ENCODE assay signal across 1 cellular context in genomic region chr20:22411568-22412450, GRCh38.
A peak's percentile ranks its signal among the peaks of the same experiment; 100 is the strongest.
TF ChIP-seq lines count a peak whose summit lies in the region.

No MANE protein-coding gene starts in this region.

TF ChIP-seq in HepG2, 621 proteins besides CTCF, POLR2A, EP300 and RAD21 (continued from another document and continues in another):
- TF ChIP-seq PATZ1 (CRISPR knock-in tag; IDR thresholded peaks at IDR 0.05) (peak; percentile 61; the same call in 1 of the 2 replicates), PHB2 (IDR thresholded peaks at IDR 0.05; ENCODE audit: partially characterized antibody) (no peak), ZZZ3 (CRISPR knock-in tag; IDR thresholded peaks at IDR 0.05; ENCODE audit: borderline replicate concordance) (peak; percentile 84; the same call in 1 of the 2 replicates), GZF1 (CRISPR knock-in tag; IDR thresholded peaks at IDR 0.05) (no peak), REL (CRISPR knock-in tag; conservative IDR thresholded peaks at IDR 0.05) (no peak), ZNF687 (CRISPR knock-in tag; IDR thresholded peaks at IDR 0.05) (no peak), ZNF558 (CRISPR knock-in tag; IDR thresholded peaks at IDR 0.05; ENCODE audit: borderline replicate concordance) (no peak), SAP130 (CRISPR knock-in tag; IDR thresholded peaks at IDR 0.05; ENCODE audit: low read depth) (peak; percentile 73), NAIF1 (CRISPR knock-in tag; IDR thresholded peaks at IDR 0.05; ENCODE audit: borderline replicate concordance) (0 out of 2 replicates have a peak, but pooled peaks have one; percentile 32), ZNF737 (CRISPR knock-in tag; IDR thresholded peaks at IDR 0.05; ENCODE audit: borderline replicate concordance) (no peak), FOXJ3 (CRISPR knock-in tag; IDR thresholded peaks at IDR 0.05; ENCODE audit: borderline replicate concordance) (peak; percentile 63; the same call in 1 of the 2 replicates), BATF2 (CRISPR knock-in tag; IDR thresholded peaks at IDR 0.05) (no peak), ZNF773 (CRISPR knock-in tag; IDR thresholded peaks at IDR 0.05; ENCODE audit: borderline replicate concordance) (no peak), POGZ (CRISPR knock-in tag; IDR thresholded peaks at IDR 0.05) (no peak; the same call in 1 of the 2 replicates), MED13 (CRISPR knock-in tag; IDR thresholded peaks at IDR 0.05) (no peak), KLF9 (CRISPR knock-in tag; IDR thresholded peaks at IDR 0.05; ENCODE audit: low read depth) (no peak), ZNF850 (CRISPR knock-in tag; conservative IDR thresholded peaks at IDR 0.05) (no peak), ZNF543 (CRISPR knock-in tag; IDR thresholded peaks at IDR 0.05) (peak; percentile 82; the same call in 1 of the 2 replicates), ZNF331 (CRISPR knock-in tag; IDR thresholded peaks at IDR 0.05) (no peak; the same call in none of the 2 replicates), NRL (CRISPR knock-in tag; IDR thresholded peaks at IDR 0.05; ENCODE audit: borderline replicate concordance) (no peak), LRRFIP1 (CRISPR knock-in tag; conservative IDR thresholded peaks at IDR 0.05) (no peak), GATAD2A (CRISPR knock-in tag; IDR thresholded peaks at IDR 0.05) (peak; percentile 97), U2AF1 (optimal IDR thresholded peaks at IDR 0.05; ENCODE audit: low read depth, low read length) (peak; percentile 60), ZFAT (CRISPR knock-in tag; conservative IDR thresholded peaks at IDR 0.05) (no peak), FOSL2 (CRISPR knock-in tag; IDR thresholded peaks at IDR 0.05) (peak; percentile 93), MTF2 (CRISPR knock-in tag; IDR thresholded peaks at IDR 0.05; ENCODE audit: borderline replicate concordance) (no peak), YEATS2 (CRISPR knock-in tag; IDR thresholded peaks at IDR 0.05; ENCODE audit: borderline replicate concordance) (peak; percentile 69; the same call in 1 of the 2 replicates), MED8 (CRISPR knock-in tag; IDR thresholded peaks at IDR 0.05; ENCODE audit: insufficient replicate concordance) (no peak), MTA1 (CRISPR knock-in tag; IDR thresholded peaks at IDR 0.05; ENCODE audit: borderline replicate concordance) (no peak), POGK (CRISPR knock-in tag; conservative IDR thresholded peaks at IDR 0.05) (peak; percentile 86), HHEX (CRISPR knock-in tag; IDR thresholded peaks at IDR 0.05) (no peak), TIGD3 (CRISPR knock-in tag; IDR thresholded peaks at IDR 0.05; ENCODE audit: borderline replicate concordance) (no peak), KDM2A (CRISPR knock-in tag; IDR thresholded peaks at IDR 0.05; ENCODE audit: borderline replicate concordance, low read depth) (peak; percentile 56; the same call in 1 of the 2 replicates), HCFC1 (IDR thresholded peaks at IDR 0.05; ENCODE audit: low read depth, low read length) (0 out of 2 replicates have a peak, but pooled peaks have one; percentile 4)
- TF ChIP-seq, protein P1, sequence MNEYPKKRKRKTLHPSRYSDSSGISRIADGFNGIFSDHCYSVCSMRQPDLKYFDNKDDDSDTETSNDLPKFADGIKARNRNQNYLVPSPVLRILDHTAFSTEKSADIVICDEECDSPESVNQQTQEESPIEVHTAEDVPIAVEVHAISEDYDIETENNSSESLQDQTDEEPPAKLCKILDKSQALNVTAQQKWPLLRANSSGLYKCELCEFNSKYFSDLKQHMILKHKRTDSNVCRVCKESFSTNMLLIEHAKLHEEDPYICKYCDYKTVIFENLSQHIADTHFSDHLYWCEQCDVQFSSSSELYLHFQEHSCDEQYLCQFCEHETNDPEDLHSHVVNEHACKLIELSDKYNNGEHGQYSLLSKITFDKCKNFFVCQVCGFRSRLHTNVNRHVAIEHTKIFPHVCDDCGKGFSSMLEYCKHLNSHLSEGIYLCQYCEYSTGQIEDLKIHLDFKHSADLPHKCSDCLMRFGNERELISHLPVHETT (CRISPR knock-in tag; conservative IDR thresholded peaks at IDR 0.05): no peak; the same call in 1 of the 2 replicates
- TF ChIP-seq, protein P2, sequence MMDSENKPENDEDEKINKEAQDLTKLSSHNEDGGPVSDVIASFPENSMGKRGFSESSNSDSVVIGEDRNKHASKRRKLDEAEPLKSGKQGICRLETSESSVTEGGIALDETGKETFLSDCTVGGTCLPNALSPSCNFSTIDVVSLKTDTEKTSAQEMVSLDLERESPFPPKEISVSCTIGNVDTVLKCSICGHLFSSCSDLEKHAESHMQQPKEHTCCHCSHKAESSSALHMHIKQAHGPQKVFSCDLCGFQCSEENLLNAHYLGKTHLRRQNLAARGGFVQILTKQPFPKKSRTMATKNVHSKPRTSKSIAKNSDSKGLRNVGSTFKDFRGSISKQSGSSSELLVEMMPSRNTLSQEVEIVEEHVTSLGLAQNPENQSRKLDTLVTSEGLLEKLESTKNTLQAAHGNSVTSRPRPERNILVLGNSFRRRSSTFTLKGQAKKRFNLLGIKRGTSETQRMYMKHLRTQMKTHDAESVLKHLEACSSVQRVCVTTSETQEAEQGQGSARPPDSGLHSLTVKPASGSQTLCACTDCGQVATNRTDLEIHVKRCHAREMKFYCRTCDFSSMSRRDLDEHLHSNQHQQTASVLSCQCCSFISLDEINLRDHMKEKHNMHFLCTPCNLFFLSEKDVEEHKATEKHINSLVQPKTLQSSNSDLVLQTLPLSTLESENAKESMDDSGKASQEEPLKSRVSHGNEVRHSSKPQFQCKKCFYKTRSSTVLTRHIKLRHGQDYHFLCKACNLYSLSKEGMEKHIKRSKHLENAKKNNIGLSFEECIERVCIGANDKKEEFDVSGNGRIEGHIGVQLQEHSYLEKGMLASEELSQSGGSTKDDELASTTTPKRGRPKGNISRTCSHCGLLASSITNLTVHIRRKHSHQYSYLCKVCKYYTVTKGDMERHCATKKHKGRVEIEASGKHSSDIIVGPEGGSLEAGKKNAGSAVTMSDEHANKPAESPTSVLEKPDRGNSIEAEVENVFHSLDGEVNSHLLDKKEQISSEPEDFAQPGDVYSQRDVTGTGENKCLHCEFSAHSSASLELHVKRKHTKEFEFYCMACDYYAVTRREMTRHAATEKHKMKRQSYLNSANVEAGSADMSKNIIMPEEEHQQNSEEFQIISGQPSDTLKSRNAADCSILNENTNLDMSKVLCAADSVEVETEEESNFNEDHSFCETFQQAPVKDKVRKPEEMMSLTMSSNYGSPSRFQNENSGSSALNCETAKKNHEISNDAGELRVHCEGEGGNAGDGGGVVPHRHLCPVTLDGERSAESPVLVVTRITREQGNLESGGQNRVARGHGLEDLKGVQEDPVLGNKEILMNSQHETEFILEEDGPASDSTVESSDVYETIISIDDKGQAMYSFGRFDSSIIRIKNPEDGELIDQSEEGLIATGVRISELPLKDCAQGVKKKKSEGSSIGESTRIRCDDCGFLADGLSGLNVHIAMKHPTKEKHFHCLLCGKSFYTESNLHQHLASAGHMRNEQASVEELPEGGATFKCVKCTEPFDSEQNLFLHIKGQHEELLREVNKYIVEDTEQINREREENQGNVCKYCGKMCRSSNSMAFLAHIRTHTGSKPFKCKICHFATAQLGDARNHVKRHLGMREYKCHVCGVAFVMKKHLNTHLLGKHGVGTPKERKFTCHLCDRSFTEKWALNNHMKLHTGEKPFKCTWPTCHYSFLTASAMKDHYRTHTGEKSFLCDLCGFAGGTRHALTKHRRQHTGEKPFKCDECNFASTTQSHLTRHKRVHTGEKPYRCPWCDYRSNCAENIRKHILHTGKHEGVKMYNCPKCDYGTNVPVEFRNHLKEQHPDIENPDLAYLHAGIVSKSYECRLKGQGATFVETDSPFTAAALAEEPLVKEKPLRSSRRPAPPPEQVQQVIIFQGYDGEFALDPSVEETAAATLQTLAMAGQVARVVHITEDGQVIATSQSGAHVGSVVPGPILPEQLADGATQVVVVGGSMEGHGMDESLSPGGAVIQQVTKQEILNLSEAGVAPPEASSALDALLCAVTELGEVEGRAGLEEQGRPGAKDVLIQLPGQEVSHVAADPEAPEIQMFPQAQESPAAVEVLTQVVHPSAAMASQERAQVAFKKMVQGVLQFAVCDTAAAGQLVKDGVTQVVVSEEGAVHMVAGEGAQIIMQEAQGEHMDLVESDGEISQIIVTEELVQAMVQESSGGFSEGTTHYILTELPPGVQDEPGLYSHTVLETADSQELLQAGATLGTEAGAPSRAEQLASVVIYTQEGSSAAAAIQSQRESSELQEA (CRISPR knock-in tag; IDR thresholded peaks at IDR 0.05; ENCODE audit: not compliant biosample characterization): no peak
